Comparison of ENCODE assay signal across 25 cellular contexts in genomic region chr19:46197314-46198070, GRCh38. TPM values are rescaled to one million over a fixed set of nuclear protein-coding genes. Genes with fewer than 3 reads are reported as not detected.
"Had no signal": no experiment of that assay in that cellular context is flagged by ENCODE, and none has a peak within 500 bp of the region (broad histone marks: within the 10 kb centered on the region; RNA-seq: fewer than 3 reads in every experiment).

No MANE protein-coding gene starts in this region.

- H3K36me3 ChIP-seq: heart left ventricle, left ventricle myocardium inferior, ovary, upper lobe of left lung had no signal

- DNase-seq: activated CD4-positive, alpha-beta memory T cell treated with anti-CD3 and anti-CD28 coated beads, Interleukin-2, amount 10 ng/mL, durations not matched to agents 7 days and 5 days; activated CD4-positive, alpha-beta T cell treated with anti-CD3 and anti-CD28 coated beads for 4 hours; activated naive CD4-positive, alpha-beta T cell; activated naive CD8-positive, alpha-beta T cell treated with anti-CD3 and anti-CD28 coated beads for 36 hours; activated T-cell treated with anti-CD3 and anti-CD28 coated beads, Interleukin-2, amount 50 U/mL, for 1 hour; amygdala; body of pancreas; caudate nucleus; endodermal cell; heart left ventricle; kidney glomerular epithelial cell; left ventricle myocardium inferior; mesenchymal stem cell; mucosa of descending colon; naive thymus-derived CD4-positive, alpha-beta T cell; ovary; psoas muscle; right cardiac atrium; upper lobe of left lung had no signal

- H3K4me3 ChIP-seq: body of pancreas, heart left ventricle, left ventricle myocardium inferior, mucosa of descending colon, ovary, psoas muscle, upper lobe of left lung had no signal

- H3K27me3 ChIP-seq: ovary, upper lobe of left lung had no signal

- H3K4me1 Mint-ChIP-seq: activated CD4-positive, alpha-beta memory T cell treated with anti-CD3 and anti-CD28 coated beads, Interleukin-2, amount 10 ng/mL, durations not matched to agents 7 days and 5 days; activated naive CD8-positive, alpha-beta T cell treated with anti-CD3 and anti-CD28 coated beads for 36 hours had no signal

- H3K27ac ChIP-seq: body of pancreas, heart left ventricle, left ventricle myocardium inferior, ovary, psoas muscle, upper lobe of left lung had no signal

- H3K27ac Mint-ChIP-seq: activated CD4-positive, alpha-beta memory T cell treated with anti-CD3 and anti-CD28 coated beads, Interleukin-2, amount 10 ng/mL, durations not matched to agents 7 days and 5 days; activated naive CD8-positive, alpha-beta T cell treated with anti-CD3 and anti-CD28 coated beads for 36 hours; activated T-helper 17 cell treated with anti-CD3 and anti-CD28 coated beads, Interleukin-2, amount 50 U/mL, for 72 hours; endodermal cell; naive thymus-derived CD4-positive, alpha-beta T cell; stimulated activated naive CD8-positive, alpha-beta T cell treated with anti-CD3 and anti-CD28 coated beads, Interleukin-15, Interleukin-2, amounts not matched to agents 100 ng/mL and 50 ng/mL, for 24 hours had no signal

- H3K36me3 Mint-ChIP-seq: activated naive CD8-positive, alpha-beta T cell treated with anti-CD3 and anti-CD28 coated beads for 36 hours; naive thymus-derived CD4-positive, alpha-beta T cell had no signal

- H3K9me3 ChIP-seq: body of pancreas, heart left ventricle, left ventricle myocardium inferior, mucosa of descending colon, ovary, psoas muscle, upper lobe of left lung had no signal

- H3K4me1 ChIP-seq: body of pancreas, left ventricle myocardium inferior, psoas muscle had no signal

- ATAC-seq: activated T-helper 17 cell treated with anti-CD3 and anti-CD28 coated beads, Interleukin-2, amount 50 U/mL, for 72 hours; body of pancreas; heart left ventricle; mucosa of descending colon; naive thymus-derived CD4-positive, alpha-beta T cell; right cardiac atrium had no signal

- H3K9me3 Mint-ChIP-seq: activated CD4-positive, alpha-beta memory T cell treated with anti-CD3 and anti-CD28 coated beads, Interleukin-2, amount 10 ng/mL, durations not matched to agents 7 days and 5 days; activated naive CD8-positive, alpha-beta T cell treated with anti-CD3 and anti-CD28 coated beads for 36 hours; activated T-helper 17 cell treated with anti-CD3 and anti-CD28 coated beads, Interleukin-2, amount 50 U/mL, for 72 hours; stimulated activated naive CD8-positive, alpha-beta T cell treated with anti-CD3 and anti-CD28 coated beads, Interleukin-15, Interleukin-2, amounts not matched to agents 100 ng/mL and 50 ng/mL, for 24 hours had no signal

- H3K4me3 Mint-ChIP-seq: activated CD4-positive, alpha-beta memory T cell treated with anti-CD3 and anti-CD28 coated beads, Interleukin-2, amount 10 ng/mL, durations not matched to agents 7 days and 5 days; activated naive CD8-positive, alpha-beta T cell treated with anti-CD3 and anti-CD28 coated beads for 36 hours; activated T-helper 17 cell treated with anti-CD3 and anti-CD28 coated beads, Interleukin-2, amount 50 U/mL, for 72 hours; endodermal cell; naive thymus-derived CD4-positive, alpha-beta T cell; stimulated activated naive CD8-positive, alpha-beta T cell treated with anti-CD3 and anti-CD28 coated beads, Interleukin-15, Interleukin-2, amounts not matched to agents 100 ng/mL and 50 ng/mL, for 24 hours had no signal

RNA-seq across cellular contexts. Expression of gene IGFL1, which starts 32.0 kb away (rescaled TPM):
- total RNA-seq: activated CD4-positive, alpha-beta memory T cell treated with anti-CD3 and anti-CD28 coated beads, Interleukin-2, amount 10 ng/mL, durations not matched to agents 7 days and 5 days; activated naive CD8-positive, alpha-beta T cell treated with anti-CD3 and anti-CD28 coated beads for 36 hours; activated T-helper 17 cell treated with anti-CD3 and anti-CD28 coated beads, Interleukin-2, amount 50 U/mL, for 72 hours; body of pancreas; endodermal cell; epithelial cell of proximal tubule; frontal cortex; heart left ventricle; left ventricle myocardium inferior; mucosa of descending colon; naive thymus-derived CD4-positive, alpha-beta T cell; ovary; psoas muscle; right cardiac atrium; skeletal muscle tissue; T-helper 2 cell treated with Interferon-gamma antibody and Interleukin-4, amounts not matched to agents 100 ng/mL and 5 ng/mL, for 36 hours; upper lobe of left lung had no signal
- polyA plus RNA-seq: heart left ventricle; naive thymus-derived CD4-positive, alpha-beta T cell; ovary; psoas muscle; right cardiac atrium had no signal

RNA-seq across cellular contexts. Expression of gene IGFL2, which starts 49.5 kb away (rescaled TPM):
- total RNA-seq: activated CD4-positive, alpha-beta memory T cell treated with anti-CD3 and anti-CD28 coated beads, Interleukin-2, amount 10 ng/mL, durations not matched to agents 7 days and 5 days; activated naive CD8-positive, alpha-beta T cell treated with anti-CD3 and anti-CD28 coated beads for 36 hours; activated T-helper 17 cell treated with anti-CD3 and anti-CD28 coated beads, Interleukin-2, amount 50 U/mL, for 72 hours; body of pancreas; epithelial cell of proximal tubule; left ventricle myocardium inferior; psoas muscle; skeletal muscle tissue had no signal
- polyA plus RNA-seq: heart left ventricle; naive thymus-derived CD4-positive, alpha-beta T cell; ovary; psoas muscle had no signal
